ENCODE assay signal across 8 cellular contexts in genomic region chr22:17627961-17628303, GRCh38. TPM values are rescaled to one million over a fixed set of nuclear protein-coding genes. Genes with fewer than 3 reads are reported as not detected.
DNase-seq lines count a peak whose midpoint lies in the region; ATAC-seq and TF ChIP-seq lines count a peak whose summit lies in the region.

No MANE protein-coding gene starts in this region.

- no peaks in the 10 kb centered on the region for H3K27me3 ChIP-seq in BE2C
- no peaks in the 10 kb centered on the region for H3K27me3 ChIP-seq in KMS-11 (ENCODE audit: insufficient read depth, low read depth)
- H3K27me3 ChIP-seq in dorsolateral prefrontal cortex: no peaks in the 10 kb centered on the region
- no peaks in the 10 kb centered on the region for H3K27me3 ChIP-seq in naive thymus-derived CD4-positive, alpha-beta T cell (ENCODE audit: control insufficient read depth in 2 of 2, insufficient read depth in 2 of 2, low read length in 2 of 2)

- no peak for ATAC-seq in naive thymus-derived CD4-positive, alpha-beta T cell

- peaks cover 7 to 46% (median 32%) of the 10 kb centered on the region in 7 donors for H3K4me1 Mint-ChIP-seq in naive thymus-derived CD4-positive, alpha-beta T cell

- H4K20me1 ChIP-seq in KMS-11 (ENCODE audit: insufficient read depth): no peaks in the 10 kb centered on the region

- no peak for DNase-seq in BE2C
- peak in 1 of 10 donors; percentile 8 for DNase-seq in dorsolateral prefrontal cortex
- no peak for DNase-seq in naive thymus-derived CD4-positive, alpha-beta T cell
- DNase-seq in NAMALWA (ENCODE audit: low spot score): no peak
- no peak for DNase-seq in DMS79 treated with DMSO at 0.1 percent for 48 hours (lab: John Stamatoyannopoulos, UW)
- DNase-seq in NCI-H345 (lab: John Stamatoyannopoulos, UW): no peak
- no peak for DNase-seq in activated CD8-positive, alpha-beta memory T cell treated with anti-CD3 and anti-CD28 coated beads for 24 hours

- CTCF ChIA-PET in naive thymus-derived CD4-positive, alpha-beta T cell (lab: Charles Lee): no interaction called here

- no peaks in the 10 kb centered on the region for H3K27me3 Mint-ChIP-seq in naive thymus-derived CD4-positive, alpha-beta T cell

- H2AFZ ChIP-seq in KMS-11 (ENCODE audit: low read depth): peak overlapping the region; percentile 89

- no peaks in the 10 kb centered on the region for H3K9me3 ChIP-seq in BE2C
- H3K9me3 ChIP-seq in naive thymus-derived CD4-positive, alpha-beta T cell (ENCODE audit: control insufficient read depth in 2 of 3, low read length in 3 of 3): no peaks in the 10 kb centered on the region

- H3K4me3 ChIP-seq in BE2C (ENCODE audit: low read depth, low read length) (peak overlapping the region; percentile 95), KMS-11 (IDR thresholded peaks at IDR 0.05; ENCODE audit: insufficient read depth, low read depth, low read length) (no peak overlapping the region), dorsolateral prefrontal cortex (peak overlapping the region; percentile 68 to 100 (median 99))
- H3K4me3 ChIP-seq in naive thymus-derived CD4-positive, alpha-beta T cell (ENCODE audit: low read length): peak overlapping the region; percentile 100

- H3K36me3 Mint-ChIP-seq in naive thymus-derived CD4-positive, alpha-beta T cell: peaks cover 0 to 5% (median 0%) of the 10 kb centered on the region in 5 donors

- POLR2A ChIA-PET in naive thymus-derived CD4-positive, alpha-beta T cell (lab: Charles Lee): interaction anchor here (1.1 kb wide), 1 partner anchor 20 kb away, joined by 3 read pairs; no protein-coding TSS in a partner anchor

- intact Hi-C loops in dorsolateral prefrontal cortex (cut with DNase I): loop anchor here in 1 of 2 donors (1.0 to 10.0 kb wide), 2 partner anchors 10 to 463 kb away; partner anchors contain the start of gene BCL2L13
- intact Hi-C loops in naive thymus-derived CD4-positive, alpha-beta T cell (cut with micrococcal nuclease): loop anchor here (1.0 to 5.0 kb wide), 6 partner anchors 10 to 541 kb away; partner anchors contain the start of genes BCL2L13 (in 2 of the 2), HDHD5 (in 2 of the 2) and PEX26 (in 2 of the 2)

- peak overlapping the region; percentile 89 to 99 (median 96) for H3K4me3 Mint-ChIP-seq in naive thymus-derived CD4-positive, alpha-beta T cell

- H3K4me2 ChIP-seq in KMS-11: peak overlapping the region; percentile 86

- TF ChIP-seq CTCF in BE2C (IDR thresholded peaks at IDR 0.05; ENCODE audit: low read depth, low read length) (no peak), KMS-11 (conservative IDR thresholded peaks at IDR 0.05; ENCODE audit: low read depth, low read length) (no peak), dorsolateral prefrontal cortex (IDR thresholded peaks at IDR 0.05 in 54 of 56, conservative IDR thresholded peaks at IDR 0.05 in 2 of 56; ENCODE audit: low read depth in 1 of 56, partially characterized antibody in 56 of 56) (no peak)

- H3K9ac ChIP-seq in KMS-11: peak overlapping the region; percentile 72

- H3K27ac ChIP-seq in KMS-11: peak overlapping the region; percentile 49; the same call in 1 of the 2 replicates
- peak overlapping the region in 44 of 59 donors; percentile 48 to 98 (median 92) for H3K27ac ChIP-seq in dorsolateral prefrontal cortex
- H3K27ac ChIP-seq in naive thymus-derived CD4-positive, alpha-beta T cell (ENCODE audit: low read depth, low read length): peak overlapping the region; percentile 97

- H3K79me2 ChIP-seq in KMS-11 (ENCODE audit: insufficient read depth, low read depth): peaks cover 56% of the 10 kb centered on the region

- H3K9me3 Mint-ChIP-seq in naive thymus-derived CD4-positive, alpha-beta T cell: no peaks in the 10 kb centered on the region

- peaks cover 4% of the 10 kb centered on the region for H3K36me3 ChIP-seq in BE2C
- no peaks in the 10 kb centered on the region; the same call in 1 of the 2 replicates for H3K36me3 ChIP-seq in KMS-11 (ENCODE audit: insufficient read depth)
- peaks cover 0 to 21% (median 2%) of the 10 kb centered on the region in 3 experiments for H3K36me3 ChIP-seq in naive thymus-derived CD4-positive, alpha-beta T cell (ENCODE audit: control insufficient read depth in 2 of 3, insufficient read depth in 3 of 3, low read length in 3 of 3)

- H3K4me1 ChIP-seq in BE2C (no peaks in the 10 kb centered on the region), KMS-11 (ENCODE audit: low read depth, poor library complexity, severe bottlenecking) (peaks cover 29% of the 10 kb centered on the region)
- peaks cover 13 to 14% of the 10 kb centered on the region in 2 donors for H3K4me1 ChIP-seq in naive thymus-derived CD4-positive, alpha-beta T cell (ENCODE audit: control insufficient read depth in 2 of 2, insufficient read depth in 2 of 2, low read length in 2 of 2)

- peak overlapping the region; percentile 90 to 99 (median 97) for H3K27ac Mint-ChIP-seq in naive thymus-derived CD4-positive, alpha-beta T cell

RNA-seq across cellular contexts. Expression of gene ATP6V1E1, which starts 0.6 kb away (rescaled TPM):
- 164 TPM for polyA plus RNA-seq in BE2C (2012; ENCODE audit: insufficient read depth, insufficient read length, low read depth)
- 100 to 1,000 TPM; 113 to 439 (median 333) TPM for total RNA-seq in dorsolateral prefrontal cortex
- 100 to 1,000 TPM in 1 of 5 experiments, 10 to 100 TPM in 4; 51.0 to 101 (median 80.4) TPM for total RNA-seq in naive thymus-derived CD4-positive, alpha-beta T cell
- 100 to 1,000 TPM in 1 of 2 donors, 10 to 100 TPM in 1; 92.2 to 120 TPM for polyA plus RNA-seq in naive thymus-derived CD4-positive, alpha-beta T cell

RNA-seq across cellular contexts. Expression of gene BCL2L13, which starts 10.6 kb away (rescaled TPM):
- 51.7 TPM for polyA plus RNA-seq in BE2C (2012; ENCODE audit: insufficient read depth, insufficient read length, low read depth)
- total RNA-seq in dorsolateral prefrontal cortex: 100 to 1,000 TPM in 50 of 120 experiments, 10 to 100 TPM in 70; 64.1 to 146 (median 96.5) TPM
- 10 to 100 TPM; 21.9 to 39.1 (median 32.8) TPM for total RNA-seq in naive thymus-derived CD4-positive, alpha-beta T cell
- 10 to 100 TPM; 44.9 to 48.0 TPM for polyA plus RNA-seq in naive thymus-derived CD4-positive, alpha-beta T cell
